Comparison of ENCODE assay signal across 1 cellular context in the genomic region with DNA sequence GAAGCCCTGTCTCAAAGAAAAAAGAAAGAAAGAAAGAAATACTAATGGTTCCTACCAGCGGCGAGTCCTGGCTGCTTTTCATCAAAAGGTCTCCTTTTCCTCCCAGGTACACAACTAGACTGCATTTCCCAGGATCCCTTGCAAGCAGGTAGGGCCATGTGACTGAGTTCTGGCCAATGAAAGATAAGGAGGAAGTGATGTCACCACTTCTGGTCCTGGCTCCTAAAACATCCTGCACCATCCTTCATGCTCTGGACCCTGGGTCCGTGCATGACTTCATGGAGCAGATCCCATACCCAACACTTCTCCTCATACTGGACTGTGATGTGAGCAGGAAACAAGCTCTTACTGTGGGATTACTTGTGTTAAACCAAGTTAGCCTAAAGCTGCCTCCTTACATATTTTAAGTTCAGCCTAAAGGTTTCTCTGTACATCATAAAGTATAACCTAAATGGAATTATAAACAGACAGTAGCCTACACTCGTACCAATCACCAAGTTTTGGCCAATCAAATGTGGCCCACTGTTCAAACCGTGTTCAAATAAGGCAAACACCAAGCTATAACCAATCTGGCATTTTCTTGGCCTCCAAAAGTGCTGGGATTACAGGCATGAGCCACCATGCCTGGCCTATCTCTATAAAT.
TF ChIP-seq lines count a peak whose summit lies in the region.

No MANE protein-coding gene starts in this region.

TF ChIP-seq in K562, 482 proteins besides CTCF, POLR2A, EP300 and RAD21 (continued from another document and continues in another):
- TF ChIP-seq JUND (IDR thresholded peaks at IDR 0.05; ENCODE audit: borderline replicate concordance, low read depth, low read length) (peak; percentile 68; the same call in 1 of the 2 replicates), JUND (tag; IDR thresholded peaks at IDR 0.05; ENCODE audit: borderline replicate concordance, low read depth, low read length) (peak; percentile 67; the same call in 1 of the 3 replicates), ETV1 (tag; conservative IDR thresholded peaks at IDR 0.05; ENCODE audit: low read depth) (peak; percentile 45; the same call in 1 of the 2 replicates), MAFK (IDR thresholded peaks at IDR 0.05; ENCODE audit: low read length) (no peak), ZNF764 (CRISPR knock-in tag; IDR thresholded peaks at IDR 0.05; ENCODE audit: low read depth) (no peak), KAT8 (IDR thresholded peaks at IDR 0.05; ENCODE audit: low read depth) (no peak), CBX3 (IDR thresholded peaks at IDR 0.05; ENCODE audit: borderline replicate concordance in 1 of 2, low read length in 2 of 2) (peak in 1 of 2 experiments; percentile 87; a peak in 1 of 3 replicates), ARID1B (IDR thresholded peaks at IDR 0.05) (no peak), MYC (IDR thresholded peaks at IDR 0.05; ENCODE audit: low read depth, low read length) (no peak), MYC (CRISPR knock-in tag; IDR thresholded peaks at IDR 0.05; ENCODE audit: borderline replicate concordance, low read depth) (no peak), TCFL5 (CRISPR knock-in tag; conservative IDR thresholded peaks at IDR 0.05) (no peak), GATAD2A (IDR thresholded peaks at IDR 0.05) (no peak), CBX8 (IDR thresholded peaks at IDR 0.05; ENCODE audit: borderline replicate concordance, extremely low read depth, low read depth, low read length, poor library complexity, severe bottlenecking) (no peak), NR1H2 (CRISPR knock-in tag; IDR thresholded peaks at IDR 0.05) (no peak), BDP1 (IDR thresholded peaks at IDR 0.05; ENCODE audit: insufficient read depth, insufficient read length) (no peak), CBX2 (IDR thresholded peaks at IDR 0.05; ENCODE audit: insufficient read depth, low read length, poor library complexity, severe bottlenecking) (no peak), KLF1 (tag; IDR thresholded peaks at IDR 0.05) (no peak), OTX1 (CRISPR knock-in tag; IDR thresholded peaks at IDR 0.05) (no peak), HMG20B (CRISPR knock-in tag; IDR thresholded peaks at IDR 0.05) (no peak), LARP7 (IDR thresholded peaks at IDR 0.05) (no peak), ZNF717 (CRISPR knock-in tag; IDR thresholded peaks at IDR 0.05) (no peak), EP400 (IDR thresholded peaks at IDR 0.05) (no peak; the same call in 1 of the 2 replicates), ZNF239 (CRISPR knock-in tag; IDR thresholded peaks at IDR 0.05) (no peak), GABPA (tag; conservative IDR thresholded peaks at IDR 0.05; ENCODE audit: low read depth) (peak; percentile 86), EHMT2 (IDR thresholded peaks at IDR 0.05) (peak; percentile 84), GABPB1 (CRISPR knock-in tag; IDR thresholded peaks at IDR 0.05) (peak; percentile 89)
- TF ChIP-seq, protein P1, sequence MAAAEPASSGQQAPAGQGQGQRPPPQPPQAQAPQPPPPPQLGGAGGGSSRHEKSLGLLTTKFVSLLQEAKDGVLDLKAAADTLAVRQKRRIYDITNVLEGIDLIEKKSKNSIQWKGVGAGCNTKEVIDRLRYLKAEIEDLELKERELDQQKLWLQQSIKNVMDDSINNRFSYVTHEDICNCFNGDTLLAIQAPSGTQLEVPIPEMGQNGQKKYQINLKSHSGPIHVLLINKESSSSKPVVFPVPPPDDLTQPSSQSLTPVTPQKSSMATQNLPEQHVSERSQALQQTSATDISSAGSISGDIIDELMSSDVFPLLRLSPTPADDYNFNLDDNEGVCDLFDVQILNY (CRISPR knock-in tag; IDR thresholded peaks at IDR 0.05), result no peak
- TF ChIP-seq, protein P2, sequence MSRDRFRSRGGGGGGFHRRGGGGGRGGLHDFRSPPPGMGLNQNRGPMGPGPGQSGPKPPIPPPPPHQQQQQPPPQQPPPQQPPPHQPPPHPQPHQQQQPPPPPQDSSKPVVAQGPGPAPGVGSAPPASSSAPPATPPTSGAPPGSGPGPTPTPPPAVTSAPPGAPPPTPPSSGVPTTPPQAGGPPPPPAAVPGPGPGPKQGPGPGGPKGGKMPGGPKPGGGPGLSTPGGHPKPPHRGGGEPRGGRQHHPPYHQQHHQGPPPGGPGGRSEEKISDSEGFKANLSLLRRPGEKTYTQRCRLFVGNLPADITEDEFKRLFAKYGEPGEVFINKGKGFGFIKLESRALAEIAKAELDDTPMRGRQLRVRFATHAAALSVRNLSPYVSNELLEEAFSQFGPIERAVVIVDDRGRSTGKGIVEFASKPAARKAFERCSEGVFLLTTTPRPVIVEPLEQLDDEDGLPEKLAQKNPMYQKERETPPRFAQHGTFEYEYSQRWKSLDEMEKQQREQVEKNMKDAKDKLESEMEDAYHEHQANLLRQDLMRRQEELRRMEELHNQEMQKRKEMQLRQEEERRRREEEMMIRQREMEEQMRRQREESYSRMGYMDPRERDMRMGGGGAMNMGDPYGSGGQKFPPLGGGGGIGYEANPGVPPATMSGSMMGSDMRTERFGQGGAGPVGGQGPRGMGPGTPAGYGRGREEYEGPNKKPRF (IDR thresholded peaks at IDR 0.05; ENCODE audit: low read depth, low read length), result no peak
- TF ChIP-seq, protein P3, sequence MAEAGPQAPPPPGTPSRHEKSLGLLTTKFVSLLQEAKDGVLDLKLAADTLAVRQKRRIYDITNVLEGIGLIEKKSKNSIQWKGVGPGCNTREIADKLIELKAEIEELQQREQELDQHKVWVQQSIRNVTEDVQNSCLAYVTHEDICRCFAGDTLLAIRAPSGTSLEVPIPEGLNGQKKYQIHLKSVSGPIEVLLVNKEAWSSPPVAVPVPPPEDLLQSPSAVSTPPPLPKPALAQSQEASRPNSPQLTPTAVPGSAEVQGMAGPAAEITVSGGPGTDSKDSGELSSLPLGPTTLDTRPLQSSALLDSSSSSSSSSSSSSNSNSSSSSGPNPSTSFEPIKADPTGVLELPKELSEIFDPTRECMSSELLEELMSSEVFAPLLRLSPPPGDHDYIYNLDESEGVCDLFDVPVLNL (CRISPR knock-in tag; IDR thresholded peaks at IDR 0.05; ENCODE audit: low read depth), result no peak
- TF ChIP-seq, protein P4, sequence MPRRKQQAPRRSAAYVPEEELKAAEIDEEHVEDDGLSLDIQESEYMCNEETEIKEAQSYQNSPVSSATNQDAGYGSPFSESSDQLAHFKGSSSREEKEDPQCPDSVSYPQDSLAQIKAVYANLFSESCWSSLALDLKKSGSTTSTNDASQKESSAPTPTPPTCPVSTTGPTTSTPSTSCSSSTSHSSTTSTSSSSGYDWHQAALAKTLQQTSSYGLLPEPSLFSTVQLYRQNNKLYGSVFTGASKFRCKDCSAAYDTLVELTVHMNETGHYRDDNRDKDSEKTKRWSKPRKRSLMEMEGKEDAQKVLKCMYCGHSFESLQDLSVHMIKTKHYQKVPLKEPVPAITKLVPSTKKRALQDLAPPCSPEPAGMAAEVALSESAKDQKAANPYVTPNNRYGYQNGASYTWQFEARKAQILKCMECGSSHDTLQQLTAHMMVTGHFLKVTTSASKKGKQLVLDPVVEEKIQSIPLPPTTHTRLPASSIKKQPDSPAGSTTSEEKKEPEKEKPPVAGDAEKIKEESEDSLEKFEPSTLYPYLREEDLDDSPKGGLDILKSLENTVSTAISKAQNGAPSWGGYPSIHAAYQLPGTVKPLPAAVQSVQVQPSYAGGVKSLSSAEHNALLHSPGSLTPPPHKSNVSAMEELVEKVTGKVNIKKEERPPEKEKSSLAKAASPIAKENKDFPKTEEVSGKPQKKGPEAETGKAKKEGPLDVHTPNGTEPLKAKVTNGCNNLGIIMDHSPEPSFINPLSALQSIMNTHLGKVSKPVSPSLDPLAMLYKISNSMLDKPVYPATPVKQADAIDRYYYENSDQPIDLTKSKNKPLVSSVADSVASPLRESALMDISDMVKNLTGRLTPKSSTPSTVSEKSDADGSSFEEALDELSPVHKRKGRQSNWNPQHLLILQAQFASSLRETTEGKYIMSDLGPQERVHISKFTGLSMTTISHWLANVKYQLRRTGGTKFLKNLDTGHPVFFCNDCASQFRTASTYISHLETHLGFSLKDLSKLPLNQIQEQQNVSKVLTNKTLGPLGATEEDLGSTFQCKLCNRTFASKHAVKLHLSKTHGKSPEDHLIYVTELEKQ (CRISPR knock-in tag; IDR thresholded peaks at IDR 0.05), result no peak
- TF ChIP-seq, protein P5, sequence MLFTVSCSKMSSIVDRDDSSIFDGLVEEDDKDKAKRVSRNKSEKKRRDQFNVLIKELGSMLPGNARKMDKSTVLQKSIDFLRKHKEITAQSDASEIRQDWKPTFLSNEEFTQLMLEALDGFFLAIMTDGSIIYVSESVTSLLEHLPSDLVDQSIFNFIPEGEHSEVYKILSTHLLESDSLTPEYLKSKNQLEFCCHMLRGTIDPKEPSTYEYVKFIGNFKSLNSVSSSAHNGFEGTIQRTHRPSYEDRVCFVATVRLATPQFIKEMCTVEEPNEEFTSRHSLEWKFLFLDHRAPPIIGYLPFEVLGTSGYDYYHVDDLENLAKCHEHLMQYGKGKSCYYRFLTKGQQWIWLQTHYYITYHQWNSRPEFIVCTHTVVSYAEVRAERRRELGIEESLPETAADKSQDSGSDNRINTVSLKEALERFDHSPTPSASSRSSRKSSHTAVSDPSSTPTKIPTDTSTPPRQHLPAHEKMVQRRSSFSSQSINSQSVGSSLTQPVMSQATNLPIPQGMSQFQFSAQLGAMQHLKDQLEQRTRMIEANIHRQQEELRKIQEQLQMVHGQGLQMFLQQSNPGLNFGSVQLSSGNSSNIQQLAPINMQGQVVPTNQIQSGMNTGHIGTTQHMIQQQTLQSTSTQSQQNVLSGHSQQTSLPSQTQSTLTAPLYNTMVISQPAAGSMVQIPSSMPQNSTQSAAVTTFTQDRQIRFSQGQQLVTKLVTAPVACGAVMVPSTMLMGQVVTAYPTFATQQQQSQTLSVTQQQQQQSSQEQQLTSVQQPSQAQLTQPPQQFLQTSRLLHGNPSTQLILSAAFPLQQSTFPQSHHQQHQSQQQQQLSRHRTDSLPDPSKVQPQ (CRISPR knock-in tag; IDR thresholded peaks at IDR 0.05; ENCODE audit: borderline replicate concordance), result no peak
- TF ChIP-seq, protein P6, sequence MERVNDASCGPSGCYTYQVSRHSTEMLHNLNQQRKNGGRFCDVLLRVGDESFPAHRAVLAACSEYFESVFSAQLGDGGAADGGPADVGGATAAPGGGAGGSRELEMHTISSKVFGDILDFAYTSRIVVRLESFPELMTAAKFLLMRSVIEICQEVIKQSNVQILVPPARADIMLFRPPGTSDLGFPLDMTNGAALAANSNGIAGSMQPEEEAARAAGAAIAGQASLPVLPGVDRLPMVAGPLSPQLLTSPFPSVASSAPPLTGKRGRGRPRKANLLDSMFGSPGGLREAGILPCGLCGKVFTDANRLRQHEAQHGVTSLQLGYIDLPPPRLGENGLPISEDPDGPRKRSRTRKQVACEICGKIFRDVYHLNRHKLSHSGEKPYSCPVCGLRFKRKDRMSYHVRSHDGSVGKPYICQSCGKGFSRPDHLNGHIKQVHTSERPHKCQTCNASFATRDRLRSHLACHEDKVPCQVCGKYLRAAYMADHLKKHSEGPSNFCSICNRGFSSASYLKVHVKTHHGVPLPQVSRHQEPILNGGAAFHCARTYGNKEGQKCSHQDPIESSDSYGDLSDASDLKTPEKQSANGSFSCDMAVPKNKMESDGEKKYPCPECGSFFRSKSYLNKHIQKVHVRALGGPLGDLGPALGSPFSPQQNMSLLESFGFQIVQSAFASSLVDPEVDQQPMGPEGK (CRISPR knock-in tag; IDR thresholded peaks at IDR 0.05; ENCODE audit: borderline replicate concordance), result no peak
- TF ChIP-seq, protein P7, sequence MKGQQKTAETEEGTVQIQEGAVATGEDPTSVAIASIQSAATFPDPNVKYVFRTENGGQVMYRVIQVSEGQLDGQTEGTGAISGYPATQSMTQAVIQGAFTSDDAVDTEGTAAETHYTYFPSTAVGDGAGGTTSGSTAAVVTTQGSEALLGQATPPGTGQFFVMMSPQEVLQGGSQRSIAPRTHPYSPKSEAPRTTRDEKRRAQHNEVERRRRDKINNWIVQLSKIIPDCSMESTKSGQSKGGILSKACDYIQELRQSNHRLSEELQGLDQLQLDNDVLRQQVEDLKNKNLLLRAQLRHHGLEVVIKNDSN (CRISPR knock-in tag; IDR thresholded peaks at IDR 0.05), result peak; percentile 99
